In genomic region chr3:19331931-19332330, GRCh38 we compare ENCODE assay signal across 23 cellular contexts.
A peak's percentile ranks its signal among the peaks of the same experiment; 100 is the strongest.
DNase-seq lines count a peak whose midpoint lies in the region; ATAC-seq and TF ChIP-seq lines count a peak whose summit lies in the region.
"Had no signal": no experiment of that assay in that cellular context is flagged by ENCODE, and none has a peak within 500 bp of the region (broad histone marks: within the 10 kb centered on the region; RNA-seq: fewer than 3 reads in every experiment).

No MANE protein-coding gene starts in this region.

- H3K79me2 ChIP-seq in OCI-LY3 (ENCODE audit: low read length), result no peaks in the 10 kb centered on the region

- H3K27me3 Mint-ChIP-seq in stimulated activated naive B cell treated with anti-CD40 and anti-IgM and Interleukin-4, amounts not matched to agents 10 μg/mL and 1 μg/mL and 100 μg/mL, for 72 hours, result no peaks in the 10 kb centered on the region
- H3K27me3 Mint-ChIP-seq: CD4-positive, alpha-beta T cell; CD8-positive, alpha-beta memory T cell had no signal

- peaks cover 34% of the 10 kb centered on the region for H3K4me1 ChIP-seq in OCI-LY3 (ENCODE audit: low read length)
- H3K4me1 ChIP-seq: A549, BE2C had no signal

- H3K36me3 Mint-ChIP-seq in stimulated activated naive B cell treated with anti-CD40 and anti-IgM and Interleukin-4, amounts not matched to agents 10 μg/mL and 1 μg/mL and 100 μg/mL, for 72 hours, result no peaks in the 10 kb centered on the region
- H3K36me3 Mint-ChIP-seq: CD14-positive monocyte; CD8-positive, alpha-beta memory T cell had no signal

- H3K9ac ChIP-seq in OCI-LY3 (ENCODE audit: low read length), result no peak overlapping the region
- H3K9ac ChIP-seq: BLaER1 treated with 17β-estradiol and CSF1 and Interleukin-3, amounts not matched to agents 10 nM and 100 nM had no signal

- H3K36me3 ChIP-seq in OCI-LY3 (replicated peaks; ENCODE audit: low read depth, low read length), result no peaks in the 10 kb centered on the region
- H3K36me3 ChIP-seq: BE2C; BLaER1 treated with 17β-estradiol and CSF1 and Interleukin-3, amounts not matched to agents 10 nM and 100 nM had no signal

- H3K27ac Mint-ChIP-seq in stimulated activated naive B cell treated with anti-CD40 and anti-IgM and Interleukin-4, amounts not matched to agents 10 μg/mL and 1 μg/mL and 100 μg/mL, for 72 hours, result no peak overlapping the region
- H3K27ac Mint-ChIP-seq: CD14-positive monocyte; CD4-positive, alpha-beta T cell; H9 had no signal

- no peak overlapping the region for H3K4me3 Mint-ChIP-seq in stimulated activated naive B cell treated with anti-CD40 and anti-IgM and Interleukin-4, amounts not matched to agents 10 μg/mL and 1 μg/mL and 100 μg/mL, for 72 hours
- H3K4me3 Mint-ChIP-seq: CD14-positive monocyte; CD4-positive, alpha-beta T cell; CD8-positive, alpha-beta memory T cell; GM23338; H9 had no signal

- no peaks in the 10 kb centered on the region for H3K27me3 ChIP-seq in OCI-LY3 (ENCODE audit: low read depth, low read length)
- H3K27me3 ChIP-seq: BE2C; BLaER1 treated with 17β-estradiol and CSF1 and Interleukin-3, amounts not matched to agents 10 nM and 100 nM had no signal

- H4K20me1 ChIP-seq in OCI-LY3 (ENCODE audit: insufficient read depth, low read length), result no peaks in the 10 kb centered on the region
- H4K20me1 ChIP-seq: BLaER1 treated with 17β-estradiol and CSF1 and Interleukin-3, amounts not matched to agents 10 nM and 100 nM had no signal

- DNase-seq in stimulated activated naive B cell treated with anti-CD40 and anti-IgM and Interleukin-4, amounts not matched to agents 10 μg/mL and 1 μg/mL and 100 μg/mL, for 72 hours, result no peak
- DNase-seq in HuH-7 (ENCODE audit: low spot score), result no peak
- DNase-seq in activated effector memory CD4-positive, alpha-beta T cell treated with anti-CD3 and anti-CD28 coated beads, Interleukin-2, amount 50 U/mL, for 16 hours, result no peak
- no peak for DNase-seq in activated T-cell treated with anti-CD3 and anti-CD28 coated beads, Interleukin-2, amount 50 U/mL, for 1 hour
- DNase-seq: 8988T; ACHN; AML-193; BE2C; CD4-positive, alpha-beta T cell; CD8-positive, alpha-beta memory T cell; DMS 273 treated with DMSO at 0.1 percent for 48 hours; DMS79; EL; GDM1; H9 had no signal

- H2AFZ ChIP-seq in OCI-LY3 (ENCODE audit: low read depth, low read length), result no peak overlapping the region
- H2AFZ ChIP-seq: GM23338 had no signal

- peak overlapping the region; percentile 37 for H3K4me2 ChIP-seq in OCI-LY3 (ENCODE audit: low read length)
- H3K4me2 ChIP-seq: A549; BLaER1 treated with 17β-estradiol and CSF1 and Interleukin-3, amounts not matched to agents 10 nM and 100 nM; GM23338 had no signal

- H3K4me3 ChIP-seq in OCI-LY3 (ENCODE audit: low read length), result no peak overlapping the region
- H3K4me3 ChIP-seq: A549; BLaER1 treated with 17β-estradiol and CSF1 and Interleukin-3, amounts not matched to agents 10 nM and 100 nM; GM23338 had no signal

- H3K27ac ChIP-seq in OCI-LY3 (ENCODE audit: low read length), result peak overlapping the region; percentile 46
- H3K27ac ChIP-seq: A549; BLaER1 treated with 17β-estradiol and CSF1 and Interleukin-3, amounts not matched to agents 10 nM and 100 nM had no signal

- ATAC-seq in GM19351 (IDR thresholded peaks at IDR 0.05; ENCODE audit: unreplicated experiment) (peak; percentile 57), GM21576 (IDR thresholded peaks at IDR 0.05; ENCODE audit: unreplicated experiment) (peak; percentile 63)
- ATAC-seq in stimulated activated naive B cell treated with anti-CD40 and anti-IgM and Interleukin-4, amounts not matched to agents 10 μg/mL and 1 μg/mL and 100 μg/mL, for 72 hours (replicated peaks), result peak; percentile 42 to 49
- ATAC-seq: A549, GM23338, HCT116 had no signal

- H3K4me1 Mint-ChIP-seq in stimulated activated naive B cell treated with anti-CD40 and anti-IgM and Interleukin-4, amounts not matched to agents 10 μg/mL and 1 μg/mL and 100 μg/mL, for 72 hours, result peaks cover 3 to 11% of the 10 kb centered on the region in 2 donors
- H3K4me1 Mint-ChIP-seq: CD14-positive monocyte; CD8-positive, alpha-beta memory T cell had no signal

- H3K9me3 Mint-ChIP-seq in stimulated activated naive B cell treated with anti-CD40 and anti-IgM and Interleukin-4, amounts not matched to agents 10 μg/mL and 1 μg/mL and 100 μg/mL, for 72 hours, result no peaks in the 10 kb centered on the region
- H3K9me3 Mint-ChIP-seq: CD4-positive, alpha-beta T cell; GM23338; H9 had no signal

- no peak for TF ChIP-seq CTCF in OCI-LY3 (IDR thresholded peaks at IDR 0.05; ENCODE audit: low read depth, low read length)

- H3K9me3 ChIP-seq in OCI-LY3 (ENCODE audit: insufficient read depth, low read length), result no peaks in the 10 kb centered on the region
- H3K9me3 ChIP-seq: A549; BE2C; BLaER1 treated with 17β-estradiol and CSF1 and Interleukin-3, amounts not matched to agents 10 nM and 100 nM had no signal
